Comparison of ENCODE assay signal across 1 cellular context in genomic region chr6:37399131-37399530, GRCh38.
TF ChIP-seq lines count a peak whose summit lies in the region.

No MANE protein-coding gene starts in this region.

TF ChIP-seq in K562, 482 proteins besides CTCF, POLR2A, EP300 and RAD21:
- TF ChIP-seq ARHGAP35 (IDR thresholded peaks at IDR 0.05; ENCODE audit: partially characterized antibody) = peak; percentile 37
- TF ChIP-seq EGR1 (conservative IDR thresholded peaks at IDR 0.05) = 0 out of 2 replicates have a peak, but pooled peaks have one; percentile 3
- TF ChIP-seq, protein P1, sequence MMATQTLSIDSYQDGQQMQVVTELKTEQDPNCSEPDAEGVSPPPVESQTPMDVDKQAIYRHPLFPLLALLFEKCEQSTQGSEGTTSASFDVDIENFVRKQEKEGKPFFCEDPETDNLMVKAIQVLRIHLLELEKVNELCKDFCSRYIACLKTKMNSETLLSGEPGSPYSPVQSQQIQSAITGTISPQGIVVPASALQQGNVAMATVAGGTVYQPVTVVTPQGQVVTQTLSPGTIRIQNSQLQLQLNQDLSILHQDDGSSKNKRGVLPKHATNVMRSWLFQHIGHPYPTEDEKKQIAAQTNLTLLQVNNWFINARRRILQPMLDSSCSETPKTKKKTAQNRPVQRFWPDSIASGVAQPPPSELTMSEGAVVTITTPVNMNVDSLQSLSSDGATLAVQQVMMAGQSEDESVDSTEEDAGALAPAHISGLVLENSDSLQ (IDR thresholded peaks at IDR 0.05) = peak; percentile 80
- TF ChIP-seq NR2C2 (CRISPR knock-in tag; IDR thresholded peaks at IDR 0.05) = no peak
- TF ChIP-seq NR2C2 (tag; IDR thresholded peaks at IDR 0.05) = no peak
- no peak for TF ChIP-seq RBM17 (IDR thresholded peaks at IDR 0.05; ENCODE audit: borderline replicate concordance, low read depth, low read length)
- no peak for TF ChIP-seq ZNF551 (CRISPR knock-in tag; IDR thresholded peaks at IDR 0.05)
